Comparison of ENCODE assay signal across 11 cellular contexts in genomic region chr6:152270301-152270925, GRCh38.
DNase-seq lines count a peak whose midpoint lies in the region; ATAC-seq and TF ChIP-seq lines count a peak whose summit lies in the region.
"Had no signal": no experiment of that assay in that cellular context is flagged by ENCODE, and none has a peak within 500 bp of the region (broad histone marks: within the 10 kb centered on the region; RNA-seq: fewer than 3 reads in every experiment).

No MANE protein-coding gene starts in this region.

- no peak for TF ChIP-seq CTCF in gastroesophageal sphincter (IDR thresholded peaks at IDR 0.05)
- no peak for TF ChIP-seq CTCF in thoracic aorta (IDR thresholded peaks at IDR 0.05)
- no peak for TF ChIP-seq CTCF in CD4-positive, alpha-beta T cell (IDR thresholded peaks at IDR 0.05)

- H3K27ac ChIP-seq in gastroesophageal sphincter: peak overlapping the region; percentile 62 to 85 (median 80)
- peak overlapping the region; percentile 71 to 79 for H3K27ac ChIP-seq in thoracic aorta
- no peak overlapping the region for H3K27ac ChIP-seq in CD4-positive, alpha-beta T cell (ENCODE audit: low read depth, low read length)

- H3K9me3 ChIP-seq in gastroesophageal sphincter: no peaks in the 10 kb centered on the region
- H3K9me3 ChIP-seq in thoracic aorta: no peaks in the 10 kb centered on the region
- H3K9me3 ChIP-seq in CD4-positive, alpha-beta T cell (ENCODE audit: control insufficient read depth, low read length): no peaks in the 10 kb centered on the region

- no peaks in the 10 kb centered on the region for H3K27me3 Mint-ChIP-seq in activated naive CD4-positive, alpha-beta T cell treated with anti-CD3 and anti-CD28 coated beads for 36 hours (ENCODE audit: low read depth)
- H3K27me3 Mint-ChIP-seq in activated T-helper 17 cell treated with anti-CD3 and anti-CD28 coated beads, Interleukin-2, amount 50 U/mL, for 72 hours: no peaks in the 10 kb centered on the region
- H3K27me3 Mint-ChIP-seq in CD4-positive, alpha-beta T cell: no peaks in the 10 kb centered on the region
- H3K27me3 Mint-ChIP-seq: activated naive CD8-positive, alpha-beta T cell treated with anti-CD3 and anti-CD28 coated beads for 36 hours had no signal

- CTCF ChIA-PET in activated naive CD4-positive, alpha-beta T cell treated with anti-CD3 and anti-CD28 coated beads for 36 hours (lab: Charles Lee): interaction anchor here (0.6 to 2.2 kb wide), 6 partner anchors 28 to 580 kb away, joined by 3 to 8 read pairs (median 3); no protein-coding TSS in a partner anchor
- CTCF ChIA-PET in CD4-positive, alpha-beta T cell (lab: Charles Lee): no interaction called here

- no peak for TF ChIP-seq POLR2A in gastroesophageal sphincter (IDR thresholded peaks at IDR 0.05)

- no peak overlapping the region for H3K4me3 Mint-ChIP-seq in activated naive CD4-positive, alpha-beta T cell treated with anti-CD3 and anti-CD28 coated beads for 36 hours
- no peak overlapping the region for H3K4me3 Mint-ChIP-seq in activated T-helper 17 cell treated with anti-CD3 and anti-CD28 coated beads, Interleukin-2, amount 50 U/mL, for 72 hours
- no peak overlapping the region for H3K4me3 Mint-ChIP-seq in CD4-positive, alpha-beta T cell
- H3K4me3 Mint-ChIP-seq: activated naive CD8-positive, alpha-beta T cell treated with anti-CD3 and anti-CD28 coated beads for 36 hours had no signal

- ATAC-seq in activated naive CD4-positive, alpha-beta T cell treated with anti-CD3 and anti-CD28 coated beads, Interleukin-2, amount 50 U/mL, for 72 hours: no peak
- ATAC-seq in activated T-helper 17 cell treated with anti-CD3 and anti-CD28 coated beads, Interleukin-2, amount 50 U/mL, for 72 hours (replicated peaks): peak; percentile 41
- ATAC-seq in gastroesophageal sphincter (no peak), thoracic aorta (ENCODE audit: insufficient number of reproducible peaks, low FRiP score, low read depth) (no peak)
- no peak for ATAC-seq in CD4-positive, alpha-beta T cell (ENCODE audit: poor library complexity)

- no peaks in the 10 kb centered on the region for H3K4me1 Mint-ChIP-seq in activated naive CD4-positive, alpha-beta T cell treated with anti-CD3 and anti-CD28 coated beads for 36 hours (ENCODE audit: low read depth)
- H3K4me1 Mint-ChIP-seq in activated T-helper 17 cell treated with anti-CD3 and anti-CD28 coated beads, Interleukin-2, amount 50 U/mL, for 72 hours: peaks cover 19% of the 10 kb centered on the region
- no peaks in the 10 kb centered on the region for H3K4me1 Mint-ChIP-seq in CD4-positive, alpha-beta T cell (ENCODE audit: low read depth)

- H3K4me1 ChIP-seq in gastroesophageal sphincter (peaks cover 29 to 79% (median 43%) of the 10 kb centered on the region in 3 donors), thoracic aorta (ENCODE audit: control insufficient read depth in 1 of 2, low read depth in 2 of 2) (peaks cover 55 to 89% of the 10 kb centered on the region in 2 donors)

- no peaks in the 10 kb centered on the region for H3K9me3 Mint-ChIP-seq in activated naive CD4-positive, alpha-beta T cell treated with anti-CD3 and anti-CD28 coated beads for 36 hours
- no peaks in the 10 kb centered on the region for H3K9me3 Mint-ChIP-seq in activated naive CD4-positive, alpha-beta T cell treated with anti-CD3 and anti-CD28 coated beads, Interleukin-2, amount 50 U/mL, for 72 hours
- H3K9me3 Mint-ChIP-seq in activated T-helper 17 cell treated with anti-CD3 and anti-CD28 coated beads, Interleukin-2, amount 50 U/mL, for 72 hours: no peaks in the 10 kb centered on the region
- no peaks in the 10 kb centered on the region for H3K9me3 Mint-ChIP-seq in CD4-positive, alpha-beta T cell
- H3K9me3 Mint-ChIP-seq: activated naive CD8-positive, alpha-beta T cell treated with anti-CD3 and anti-CD28 coated beads for 36 hours had no signal

- peak overlapping the region; percentile 50 for H3K27ac Mint-ChIP-seq in activated naive CD4-positive, alpha-beta T cell treated with anti-CD3 and anti-CD28 coated beads for 36 hours
- peak overlapping the region in 1 of 2 donors; percentile 46 for H3K27ac Mint-ChIP-seq in activated naive CD4-positive, alpha-beta T cell treated with anti-CD3 and anti-CD28 coated beads, Interleukin-2, amount 50 U/mL, for 72 hours
- no peak overlapping the region for H3K27ac Mint-ChIP-seq in activated T-helper 17 cell treated with anti-CD3 and anti-CD28 coated beads, Interleukin-2, amount 50 U/mL, for 72 hours
- no peak overlapping the region for H3K27ac Mint-ChIP-seq in CD4-positive, alpha-beta T cell
- H3K27ac Mint-ChIP-seq: activated naive CD8-positive, alpha-beta T cell treated with anti-CD3 and anti-CD28 coated beads for 36 hours had no signal

- H3K27me3 ChIP-seq in gastroesophageal sphincter (no peaks in the 10 kb centered on the region), thoracic aorta (replicated peaks; ENCODE audit: insufficient read depth) (no peaks in the 10 kb centered on the region)
- H3K27me3 ChIP-seq in CD4-positive, alpha-beta T cell (ENCODE audit: control insufficient read depth, insufficient read depth, low read length): no peaks in the 10 kb centered on the region

- no peak for DNase-seq in activated naive CD4-positive, alpha-beta T cell treated with anti-CD3 and anti-CD28 coated beads for 36 hours
- DNase-seq in activated naive CD4-positive, alpha-beta T cell treated with anti-CD3 and anti-CD28 coated beads, Interleukin-2, amount 50 U/mL, for 72 hours (ENCODE audit: low spot score in 2 of 2): no peak
- DNase-seq in thoracic aorta (ENCODE audit: low spot score): no peak
- no peak for DNase-seq in CD4-positive, alpha-beta T cell
- DNase-seq in SIG-M5 (lab: John Stamatoyannopoulos, UW): no peak
- DNase-seq in NCI-H2081 treated with DMSO at 0.1 percent for 48 hours (lab: John Stamatoyannopoulos, UW): no peak
- DNase-seq: activated CD4-positive, alpha-beta T cell treated with anti-CD3 and anti-CD28 coated beads for 1 hour; activated naive CD8-positive, alpha-beta T cell treated with anti-CD3 and anti-CD28 coated beads for 36 hours; NCI-H2171 had no signal

- no peak overlapping the region for H3K4me3 ChIP-seq in gastroesophageal sphincter
- H3K4me3 ChIP-seq in thoracic aorta: no peak overlapping the region

- TF ChIP-seq EP300 in gastroesophageal sphincter (IDR thresholded peaks at IDR 0.05): no peak

- intact Hi-C loops in activated naive CD4-positive, alpha-beta T cell treated with anti-CD3 and anti-CD28 coated beads for 36 hours (cut with micrococcal nuclease): no loop called here
- intact Hi-C loops in CD4-positive, alpha-beta T cell (cut with DNase I, micrococcal nuclease): no loop called here

- H3K36me3 ChIP-seq in gastroesophageal sphincter: peaks cover 0 to 28% of the 10 kb centered on the region in 2 donors
- H3K36me3 ChIP-seq in thoracic aorta: peaks cover 13% of the 10 kb centered on the region

- 89% methylated on average over 1 of the region's 1 CpG; no CpG with 5 or more reads in 1 of the 2 donors for WGBS in gastroesophageal sphincter (ENCODE audit: low coverage in 1 of 2), 2 donors

- H3K36me3 Mint-ChIP-seq in activated naive CD4-positive, alpha-beta T cell treated with anti-CD3 and anti-CD28 coated beads for 36 hours (ENCODE audit: low read depth): peaks cover 5% of the 10 kb centered on the region
- H3K36me3 Mint-ChIP-seq in activated naive CD4-positive, alpha-beta T cell treated with anti-CD3 and anti-CD28 coated beads, Interleukin-2, amount 50 U/mL, for 72 hours: no peaks in the 10 kb centered on the region
- peaks cover 65% of the 10 kb centered on the region for H3K36me3 Mint-ChIP-seq in activated T-helper 17 cell treated with anti-CD3 and anti-CD28 coated beads, Interleukin-2, amount 50 U/mL, for 72 hours (ENCODE audit: low read depth)
- H3K36me3 Mint-ChIP-seq in CD4-positive, alpha-beta T cell (ENCODE audit: low read depth): peaks cover 85% of the 10 kb centered on the region

- POLR2A ChIA-PET in CD4-positive, alpha-beta T cell (lab: Charles Lee): interaction anchor here (1.2 kb wide), 1 partner anchor 32 kb away, joined by 3 read pairs; no protein-coding TSS in a partner anchor
